9 cellular contexts compared by ENCODE assay signal in genomic region chr16:2159052-2159838, GRCh38. TPM values are rescaled to one million over a fixed set of nuclear protein-coding genes. Genes with fewer than 3 reads are reported as not detected.
DNase-seq lines count a peak whose midpoint lies in the region; ATAC-seq, FAIRE-seq and TF ChIP-seq lines count a peak whose summit lies in the region.
"Had no signal": no experiment of that assay in that cellular context is flagged by ENCODE, and none has a peak within 500 bp of the region (broad histone marks: within the 10 kb centered on the region; RNA-seq: fewer than 3 reads in every experiment).

No MANE protein-coding gene starts in this region.

- no peak for DNase-seq in GM23338 (ENCODE audit: low spot score)
- DNase-seq in astrocyte (ENCODE audit: low read depth): peak; percentile 72
- peak; percentile 47 for DNase-seq in iris pigment epithelial cell (ENCODE audit: low read depth)
- no peak for DNase-seq in small intestine
- no peak for DNase-seq in activated CD4-positive, alpha-beta memory T cell treated with anti-CD3 and anti-CD28 coated beads for 36 hours

- H2AFZ ChIP-seq in GM23338 (no peak overlapping the region), astrocyte (ENCODE audit: low read depth, low read length) (no peak overlapping the region)

- FAIRE-seq in astrocyte (lab: Jason Lieb, UNC) (no peak), small intestine (lab: Jason Lieb, UNC) (no peak)

- H3K4me1 Mint-ChIP-seq in GM23338 (peaks cover 28% of the 10 kb centered on the region), astrocyte (ENCODE audit: low read depth, unreplicated experiment) (peaks cover 19% of the 10 kb centered on the region)
- H3K4me1 Mint-ChIP-seq in activated CD4-positive, alpha-beta memory T cell treated with anti-CD3 and anti-CD28 coated beads for 36 hours (ENCODE audit: low read depth): peaks cover 25% of the 10 kb centered on the region

- POLR2A ChIA-PET in activated CD4-positive, alpha-beta memory T cell treated with anti-CD3 and anti-CD28 coated beads for 36 hours (lab: Charles Lee): no interaction called here

- H3K27ac Mint-ChIP-seq in GM23338 (peak overlapping the region; percentile 86), astrocyte (ENCODE audit: unreplicated experiment) (no peak overlapping the region)
- H3K27ac Mint-ChIP-seq in activated CD4-positive, alpha-beta memory T cell treated with anti-CD3 and anti-CD28 coated beads for 36 hours: no peak overlapping the region
- H3K27ac Mint-ChIP-seq: stimulated activated naive CD8-positive, alpha-beta T cell treated with anti-CD3 and anti-CD28 coated beads, Interleukin-15, Interleukin-2, amounts not matched to agents 100 ng/mL and 50 ng/mL, for 24 hours had no signal

- no peak overlapping the region for H3K4me2 ChIP-seq in GM23338
- H3K4me2 ChIP-seq in astrocyte (ENCODE audit: low read length): peak overlapping the region; percentile 92

- H3K36me3 ChIP-seq in GM23338 (ENCODE audit: insufficient read depth) (peaks cover 7% of the 10 kb centered on the region; the same call in 1 of the 2 replicates), astrocyte (ENCODE audit: insufficient read depth, low read length) (no peaks in the 10 kb centered on the region), small intestine (ENCODE audit: control insufficient read depth in 2 of 2, insufficient read depth in 2 of 2, low read length in 2 of 2) (no peaks in the 10 kb centered on the region)

- H3F3A ChIP-seq in GM23338 (replicated peaks; ENCODE audit: low read depth): peaks cover 17% of the 10 kb centered on the region

- H3K27ac ChIP-seq in GM23338 (ENCODE audit: low read depth): 0 out of 2 replicates have a peak overlapping the region, but pooled peaks have one; percentile 26
- H3K27ac ChIP-seq in astrocyte (ENCODE audit: low read depth, low read length): peak overlapping the region; percentile 62
- peak overlapping the region; percentile 5 to 80 for H3K27ac ChIP-seq in small intestine (ENCODE audit: low read depth in 1 of 2, low read length in 1 of 2)

- H3K4me3 ChIP-seq in GM23338: 0 out of 2 replicates have a peak overlapping the region, but pooled peaks have one; percentile 10
- H3K4me3 ChIP-seq in astrocyte (ENCODE audit: insufficient read depth, low read depth, low read length): no peak overlapping the region
- H3K4me3 ChIP-seq in small intestine (ENCODE audit: low read depth in 1 of 2, low read length in 2 of 2): no peak overlapping the region

- H3K36me3 Mint-ChIP-seq in GM23338 (ENCODE audit: low read depth): peaks cover 30% of the 10 kb centered on the region
- peaks cover 3% of the 10 kb centered on the region for H3K36me3 Mint-ChIP-seq in astrocyte (ENCODE audit: low read depth, unreplicated experiment)
- H3K36me3 Mint-ChIP-seq in activated CD4-positive, alpha-beta memory T cell treated with anti-CD3 and anti-CD28 coated beads for 36 hours: peaks cover 14% of the 10 kb centered on the region

- H3K9ac ChIP-seq in astrocyte (ENCODE audit: low read length): peak overlapping the region; percentile 69

- TF ChIP-seq CTCF in GM23338 (conservative IDR thresholded peaks at IDR 0.05; ENCODE audit: low read depth in 2 of 2) (no peak), astrocyte (IDR thresholded peaks at IDR 0.05; ENCODE audit: insufficient read depth, low read depth, low read length) (no peak)

- ATAC-seq in GM23338 (no peak), HG03159 (IDR thresholded peaks at IDR 0.05; ENCODE audit: unreplicated experiment) (no peak), GM21619 (IDR thresholded peaks at IDR 0.05; ENCODE audit: unreplicated experiment) (no peak), HG02763 (IDR thresholded peaks at IDR 0.05; ENCODE audit: unreplicated experiment) (no peak)

- no peaks in the 10 kb centered on the region for H3K9me2 ChIP-seq in GM23338 (ENCODE audit: insufficient read depth)

- H3K9me3 ChIP-seq in astrocyte (ENCODE audit: insufficient read depth, low read depth, low read length) (no peaks in the 10 kb centered on the region), small intestine (ENCODE audit: control insufficient read depth, low read depth) (no peaks in the 10 kb centered on the region)

- WGBS in small intestine, 3 donors: 63 to 66% (median 65%) methylated on average over 24 to 28 of the region's 28 CpGs

- peaks cover 15% of the 10 kb centered on the region; the same call in 1 of the 2 replicates for H3K4me1 ChIP-seq in GM23338 (ENCODE audit: insufficient read depth)
- peaks cover 50% of the 10 kb centered on the region for H3K4me1 ChIP-seq in astrocyte (ENCODE audit: insufficient read depth, low read length)
- H3K4me1 ChIP-seq in small intestine (ENCODE audit: control insufficient read depth in 2 of 2, insufficient read depth in 1 of 2, low read depth in 1 of 2, low read length in 1 of 2): peaks cover 6 to 27% of the 10 kb centered on the region in 2 donors

- H3K4me3 Mint-ChIP-seq in GM23338 (peak overlapping the region; percentile 21; the same call in 1 of the 3 replicates), astrocyte (ENCODE audit: unreplicated experiment) (no peak overlapping the region)
- no peak overlapping the region for H3K4me3 Mint-ChIP-seq in activated CD4-positive, alpha-beta memory T cell treated with anti-CD3 and anti-CD28 coated beads for 36 hours
- H3K4me3 Mint-ChIP-seq: stimulated activated naive CD8-positive, alpha-beta T cell treated with anti-CD3 and anti-CD28 coated beads, Interleukin-15, Interleukin-2, amounts not matched to agents 100 ng/mL and 50 ng/mL, for 24 hours had no signal

- intact Hi-C loops in activated CD4-positive, alpha-beta memory T cell treated with anti-CD3 and anti-CD28 coated beads for 36 hours (cut with micrococcal nuclease): loop anchor here (5.0 kb wide), 1 partner anchor 108 kb away; the partner anchor contains the start of gene RNPS1

- no peaks in the 10 kb centered on the region for H3K27me3 ChIP-seq in GM23338 (ENCODE audit: insufficient read depth)
- no peaks in the 10 kb centered on the region for H3K27me3 ChIP-seq in astrocyte (ENCODE audit: insufficient read depth, low read length)
- H3K27me3 ChIP-seq in small intestine (ENCODE audit: control insufficient read depth in 2 of 2, insufficient read depth in 2 of 2, low read length in 2 of 2): no peaks in the 10 kb centered on the region

- H3K79me2 ChIP-seq in GM23338 (replicated peaks; ENCODE audit: insufficient read depth) (peaks cover 80% of the 10 kb centered on the region), astrocyte (ENCODE audit: insufficient read depth, low read length) (peaks cover 92% of the 10 kb centered on the region)

- H3K27me3 Mint-ChIP-seq in GM23338 (ENCODE audit: insufficient read depth, low read depth, poor library complexity) (peaks cover 30% of the 10 kb centered on the region), astrocyte (ENCODE audit: low read depth, unreplicated experiment) (no peaks in the 10 kb centered on the region)
- H3K27me3 Mint-ChIP-seq in activated CD4-positive, alpha-beta memory T cell treated with anti-CD3 and anti-CD28 coated beads for 36 hours: no peaks in the 10 kb centered on the region
- H3K27me3 Mint-ChIP-seq: stimulated activated naive CD8-positive, alpha-beta T cell treated with anti-CD3 and anti-CD28 coated beads, Interleukin-15, Interleukin-2, amounts not matched to agents 100 ng/mL and 50 ng/mL, for 24 hours had no signal

- H3K9me3 Mint-ChIP-seq in GM23338 (peaks cover 12% of the 10 kb centered on the region), astrocyte (ENCODE audit: unreplicated experiment) (no peaks in the 10 kb centered on the region)
- H3K9me3 Mint-ChIP-seq in activated CD4-positive, alpha-beta memory T cell treated with anti-CD3 and anti-CD28 coated beads for 36 hours: no peaks in the 10 kb centered on the region
- H3K9me3 Mint-ChIP-seq: stimulated activated naive CD8-positive, alpha-beta T cell treated with anti-CD3 and anti-CD28 coated beads, Interleukin-15, Interleukin-2, amounts not matched to agents 100 ng/mL and 50 ng/mL, for 24 hours had no signal

- H4K20me1 ChIP-seq in GM23338 (replicated peaks; ENCODE audit: insufficient read depth) (peaks cover 10% of the 10 kb centered on the region), astrocyte (ENCODE audit: insufficient read depth, low read length) (peaks cover 88% of the 10 kb centered on the region)

- CTCF ChIA-PET in activated CD4-positive, alpha-beta memory T cell treated with anti-CD3 and anti-CD28 coated beads for 36 hours (lab: Charles Lee): no interaction called here

RNA-seq across cellular contexts. Expression of gene TRAF7, which starts 3.7 kb away (rescaled TPM):
- total RNA-seq in GM23338 (2014; rRNA removed; shearing (Covaris generic)): 133 and 143 TPM in 2 replicates
- 36.4 and 41.4 TPM in 2 replicates for polyA plus RNA-seq in GM23338 (2016; fragmentation: Nextera tagmentation; extraction: Ambion mirVana)
- total RNA-seq in astrocyte: 92.1 and 93.1 TPM in 2 replicates
- polyA plus RNA-seq in small intestine: 10 to 100 TPM; 47.6 to 73.4 (median 64.9) TPM
- total RNA-seq in activated CD4-positive, alpha-beta memory T cell treated with anti-CD3 and anti-CD28 coated beads for 36 hours: 10 to 100 TPM; 77.1 to 80.3 TPM

RNA-seq across cellular contexts. Expression of gene RAB26, which starts 10.8 kb away (rescaled TPM):
- total RNA-seq in GM23338 (2014; rRNA removed; shearing (Covaris generic)): 3.7 and 4.1 TPM in 2 replicates
- polyA plus RNA-seq in GM23338 (2016; fragmentation: Nextera tagmentation; extraction: Ambion mirVana) (8.7 and 11.6 TPM in 2 replicates), small intestine (10 to 100 TPM; 11.9 to 31.9 (median 28.0) TPM)
- total RNA-seq in astrocyte: 1.2 and 1.4 TPM in 2 replicates
- under 1 TPM in 1 of 2 experiments, not detected in 1; 0.33 TPM for total RNA-seq in activated CD4-positive, alpha-beta memory T cell treated with anti-CD3 and anti-CD28 coated beads for 36 hours

RNA-seq across cellular contexts. Expression of gene PKD1, which starts 23.5 kb away (rescaled TPM):
- 75.5 and 107 TPM in 2 replicates for total RNA-seq in GM23338 (2014; rRNA removed; shearing (Covaris generic))
- polyA plus RNA-seq in GM23338 (2016; fragmentation: Nextera tagmentation; extraction: Ambion mirVana) (18.5 and 21.1 TPM in 2 replicates), small intestine (10 to 100 TPM; 10.5 to 41.2 (median 12.2) TPM)
- 112 and 128 TPM in 2 replicates for total RNA-seq in astrocyte
- total RNA-seq in activated CD4-positive, alpha-beta memory T cell treated with anti-CD3 and anti-CD28 coated beads for 36 hours: 10 to 100 TPM; 56.7 to 59.4 TPM

RNA-seq across cellular contexts. Expression of gene CASKIN1, which starts 37.2 kb away (rescaled TPM):
- total RNA-seq in GM23338 (2014; rRNA removed; shearing (Covaris generic)): 2.4 and 6.2 TPM in 2 replicates
- polyA plus RNA-seq in GM23338 (2016; fragmentation: Nextera tagmentation; extraction: Ambion mirVana): 1.0 TPM in 2 replicates
- 0.66 and 1.3 TPM in 2 replicates for total RNA-seq in astrocyte
- 1 to 10 TPM in 1 of 3 donors, under 1 TPM in 2; 0.27 to 1.1 (median 0.66) TPM for polyA plus RNA-seq in small intestine
- total RNA-seq in activated CD4-positive, alpha-beta memory T cell treated with anti-CD3 and anti-CD28 coated beads for 36 hours: under 1 TPM; 0.36 to 0.83 TPM

RNA-seq across cellular contexts. Expression of gene MLST8, which starts 46.0 kb away (rescaled TPM):
- total RNA-seq in GM23338 (2014; rRNA removed; shearing (Covaris generic)): 98.1 and 138 TPM in 2 replicates
- polyA plus RNA-seq in GM23338 (2016; fragmentation: Nextera tagmentation; extraction: Ambion mirVana) (55.3 and 58.8 TPM in 2 replicates), small intestine (10 to 100 TPM; 61.9 to 68.7 (median 63.5) TPM)
- total RNA-seq in astrocyte: 32.6 and 34.7 TPM in 2 replicates
- 10 to 100 TPM; 49.7 to 50.4 TPM for total RNA-seq in activated CD4-positive, alpha-beta memory T cell treated with anti-CD3 and anti-CD28 coated beads for 36 hours

Comparison
In these comparisons a context has a peak if more than half of its experiments do, and no peak if none do; other contexts are left out.
1. DNase-seq: peak in astrocyte (single experiment) and iris pigment epithelial cell (single experiment); none in GM23338 (single experiment), small intestine (single experiment) and activated CD4-positive, alpha-beta memory T cell treated with anti-CD3 and anti-CD28 coated beads for 36 hours (single experiment).
2. Peak in every context shown above with its lines, with median percentiles within 50 percentile points of each other: H3K27ac ChIP-seq.